Comparison of ENCODE assay signal across 12 cellular contexts in the genomic region with DNA sequence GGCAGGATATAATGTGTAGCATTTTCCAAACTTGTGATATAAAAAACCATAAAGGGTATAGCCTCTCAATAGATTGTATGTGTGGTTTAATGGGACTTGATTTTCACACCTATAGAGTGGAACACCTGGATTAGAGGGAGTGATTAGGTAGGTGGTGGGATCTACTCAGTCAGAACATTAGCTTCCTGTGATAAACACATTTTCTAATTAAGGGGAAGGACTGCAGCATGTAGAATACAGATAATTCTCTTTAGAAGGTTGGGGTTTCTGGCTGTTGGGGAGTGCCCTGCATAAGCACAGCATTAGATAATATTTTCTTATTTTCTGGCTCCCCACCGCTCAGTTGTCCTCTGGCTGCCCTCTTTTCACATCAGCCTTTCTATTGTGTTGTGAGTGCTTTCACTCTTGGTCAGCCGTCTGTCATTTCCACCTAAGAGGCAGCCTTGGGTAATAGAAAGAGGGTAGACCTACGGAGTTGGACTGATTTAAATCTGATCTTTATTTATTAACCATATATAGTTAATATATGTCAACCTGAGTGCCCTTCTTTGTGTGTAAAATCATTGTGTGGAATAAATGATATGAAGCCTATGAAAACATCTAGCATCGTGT.
DNase-seq lines count a peak whose midpoint lies in the region; ATAC-seq, FAIRE-seq and TF ChIP-seq lines count a peak whose summit lies in the region.
"Had no signal": no experiment of that assay in that cellular context is flagged by ENCODE, and none has a peak within 500 bp of the region (broad histone marks: within the 10 kb centered on the region; RNA-seq: fewer than 3 reads in every experiment).

No MANE protein-coding gene starts in this region.

- TF ChIP-seq CTCF in GM12865 (IDR thresholded peaks at IDR 0.05; ENCODE audit: insufficient read depth, low read depth, low read length, missing control alignments), result no peak
- TF ChIP-seq CTCF in OCI-LY1 (IDR thresholded peaks at IDR 0.05; ENCODE audit: low read length), result no peak

- H3K4me2 ChIP-seq in OCI-LY1 (ENCODE audit: low read length), result peak overlapping the region; percentile 7; the same call in 1 of the 2 replicates

- DNase-seq in GM12865 (ENCODE audit: low read depth) (peak; percentile 50), left kidney (ENCODE audit: low read depth, low spot score) (peak; percentile 5), urothelium cell line (ENCODE audit: low spot score) (no peak)
- DNase-seq in activated CD4-positive, alpha-beta T cell treated with anti-CD3 and anti-CD28 coated beads, Interleukin-2, amount 50 U/mL, for 1 hour, result no peak
- no peak for DNase-seq in activated effector memory CD4-positive, alpha-beta T cell treated with anti-CD3 and anti-CD28 coated beads, Interleukin-2, amount 50 U/mL, for 16 hours
- DNase-seq: NCI-H226; stimulated activated CD4-positive, alpha-beta T cell treated with anti-CD3 and anti-CD28 coated beads, Interleukin-4, amount 100 ng/mL, for 4 hours; stomach had no signal

- peaks cover 98% of the 10 kb centered on the region for H3K79me2 ChIP-seq in OCI-LY1 (ENCODE audit: insufficient read depth, low read length)

- no peaks in the 10 kb centered on the region for H3K9me3 ChIP-seq in OCI-LY1 (ENCODE audit: low read length)
- H3K9me3 ChIP-seq: stomach had no signal

- no peaks in the 10 kb centered on the region for H3K9me2 ChIP-seq in OCI-LY1 (ENCODE audit: low read depth, low read length)

- no peak overlapping the region for H3K9ac ChIP-seq in OCI-LY1 (ENCODE audit: low read length)

- H3K27me3 ChIP-seq in OCI-LY1 (ENCODE audit: insufficient read depth, low read length), result no peaks in the 10 kb centered on the region
- H3K27me3 ChIP-seq: stomach had no signal

- ATAC-seq in GM19463 (IDR thresholded peaks at IDR 0.05; ENCODE audit: unreplicated experiment) (peak; percentile 77), HG03469 (IDR thresholded peaks at IDR 0.05; ENCODE audit: unreplicated experiment) (no peak)

- no peak overlapping the region for H2AFZ ChIP-seq in OCI-LY1 (ENCODE audit: low read length)

- peak overlapping the region; percentile 12 for H3K4me3 ChIP-seq in GM12865 (ENCODE audit: low read depth, low read length)
- no peak overlapping the region for H3K4me3 ChIP-seq in OCI-LY1 (ENCODE audit: low read depth, low read length, poor library complexity, severe bottlenecking)
- H3K4me3 ChIP-seq: stomach had no signal

- no peaks in the 10 kb centered on the region; the same call in 1 of the 2 replicates for H3F3A ChIP-seq in OCI-LY1 (ENCODE audit: insufficient read depth, low read length)

- H3K27ac ChIP-seq in OCI-LY1 (ENCODE audit: low read depth, low read length, poor library complexity, severe bottlenecking), result no peak overlapping the region
- H3K27ac ChIP-seq: stomach had no signal

- peaks cover 39% of the 10 kb centered on the region for H3K4me1 ChIP-seq in OCI-LY1 (ENCODE audit: insufficient read depth, low read length, severe bottlenecking)

- H3K36me3 ChIP-seq in OCI-LY1 (ENCODE audit: insufficient read depth, low read length), result peaks cover 91% of the 10 kb centered on the region

- no peak for FAIRE-seq in urothelium cell line (lab: Jason Lieb, UNC)
- FAIRE-seq: RCC 7860 had no signal

- H4K20me1 ChIP-seq in OCI-LY1 (ENCODE audit: insufficient read depth, low read length), result peaks cover 3% of the 10 kb centered on the region; the same call in 1 of the 2 replicates

Comparison
In these comparisons a context has a peak if more than half of its experiments do, and no peak if none do; other contexts are left out.
1. DNase-seq: peak in GM12865 (single experiment) and left kidney (single experiment); none in activated CD4-positive, alpha-beta T cell treated with anti-CD3 and anti-CD28 coated beads, Interleukin-2, amount 50 U/mL, for 1 hour (single experiment), urothelium cell line (single experiment) and activated effector memory CD4-positive, alpha-beta T cell treated with anti-CD3 and anti-CD28 coated beads, Interleukin-2, amount 50 U/mL, for 16 hours (single experiment).